ENCODE assay signal across 10 cellular contexts in the genomic region with DNA sequence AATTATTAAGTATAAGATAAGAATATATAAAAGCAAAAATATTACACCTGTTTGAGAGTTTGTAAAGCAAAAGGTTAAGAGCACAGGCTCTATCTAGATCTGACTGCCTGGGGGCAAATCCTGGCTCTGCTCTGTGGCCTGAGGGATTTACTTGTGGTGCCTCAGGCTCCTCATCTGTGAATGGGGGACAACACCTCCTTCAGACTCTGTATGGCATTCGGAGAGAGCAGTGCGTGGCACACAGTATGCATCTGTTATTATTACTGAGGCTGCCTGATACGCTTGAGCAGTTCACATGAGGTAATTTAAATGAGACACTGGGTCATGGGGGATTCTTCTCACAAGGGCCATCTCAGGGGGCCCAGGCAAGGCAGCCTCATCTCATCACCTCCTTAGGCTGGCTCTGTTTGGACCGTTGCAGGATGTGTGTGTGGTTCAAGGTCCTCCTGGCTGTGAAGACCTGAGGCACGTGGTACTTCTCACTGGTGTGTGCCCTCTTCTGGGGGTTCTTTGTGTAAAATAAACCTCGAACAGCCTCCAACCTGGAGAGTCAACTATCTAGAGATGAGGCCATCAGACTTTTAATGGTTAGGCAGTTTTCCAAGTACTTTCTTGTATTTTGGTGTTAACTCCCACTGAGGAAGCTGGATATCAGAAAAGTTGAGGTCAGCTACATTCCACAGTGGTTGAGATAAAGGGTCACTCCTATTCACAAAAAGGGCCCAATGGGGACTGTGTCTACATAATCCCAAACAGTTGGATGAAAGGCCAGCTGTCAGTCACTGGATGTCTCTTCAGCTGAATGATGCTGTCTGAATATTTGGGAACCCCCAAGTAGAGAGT.
"Had no signal": no experiment of that assay in that cellular context is flagged by ENCODE, and none has a peak within 500 bp of the region (broad histone marks: within the 10 kb centered on the region; RNA-seq: fewer than 3 reads in every experiment).

No MANE protein-coding gene starts in this region.

- ATAC-seq: stimulated activated effector memory CD8-positive, alpha-beta T cell treated with anti-CD3 and anti-CD28 coated beads, Interleukin-12 subunit alpha, Interleukin-12 subunit beta, amount 100 ng/mL, for 72 hours had no signal

- H2AFZ ChIP-seq: hepatocyte had no signal

- H3K27ac Mint-ChIP-seq: activated naive CD4-positive, alpha-beta T cell treated with anti-CD3 and anti-CD28 coated beads, Interleukin-2, amount 50 U/mL, for 24 hours; stimulated activated effector memory CD8-positive, alpha-beta T cell treated with anti-CD3 and anti-CD28 coated beads, Interleukin-12 subunit alpha, Interleukin-12 subunit beta, amount 100 ng/mL, for 72 hours had no signal

- H3K4me2 ChIP-seq: hepatocyte had no signal

- H3K27ac ChIP-seq: hepatocyte had no signal

- H3K36me3 Mint-ChIP-seq: activated naive CD4-positive, alpha-beta T cell treated with anti-CD3 and anti-CD28 coated beads, Interleukin-2, amount 50 U/mL, for 24 hours; stimulated activated effector memory CD8-positive, alpha-beta T cell treated with anti-CD3 and anti-CD28 coated beads, Interleukin-12 subunit alpha, Interleukin-12 subunit beta, amount 100 ng/mL, for 72 hours had no signal

- DNase-seq: activated CD4-positive, CD25-positive, alpha-beta regulatory T cell treated with anti-CD3 and anti-CD28 coated beads, Interleukin-2, amount 50 U/mL, for 72 hours; activated effector memory CD4-positive, alpha-beta T cell treated with anti-CD3 and anti-CD28 coated beads, Interleukin-2, amount 50 U/mL, for 16 hours; activated T-cell treated with anti-CD3 and anti-CD28 coated beads, Interleukin-2, amount 50 U/mL, for 1 hour; amniotic stem cell; erythroblast; islet precursor cell had no signal

- H3K27me3 Mint-ChIP-seq: activated naive CD4-positive, alpha-beta T cell treated with anti-CD3 and anti-CD28 coated beads, Interleukin-2, amount 50 U/mL, for 24 hours had no signal

- H3K4me3 ChIP-seq: hepatocyte, lung had no signal

- H3K27me3 ChIP-seq: hepatocyte had no signal

- H3K9me3 Mint-ChIP-seq: activated naive CD4-positive, alpha-beta T cell treated with anti-CD3 and anti-CD28 coated beads, Interleukin-2, amount 50 U/mL, for 24 hours; stimulated activated effector memory CD8-positive, alpha-beta T cell treated with anti-CD3 and anti-CD28 coated beads, Interleukin-12 subunit alpha, Interleukin-12 subunit beta, amount 100 ng/mL, for 72 hours had no signal
